Comparison of ENCODE assay signal across 10 cellular contexts in genomic region chrX:44914532-44915198, GRCh38. TPM values are rescaled to one million over a fixed set of nuclear protein-coding genes. Genes with fewer than 3 reads are reported as not detected.
DNase-seq lines count a peak whose midpoint lies in the region; ATAC-seq, FAIRE-seq and TF ChIP-seq lines count a peak whose summit lies in the region.
"Had no signal": no experiment of that assay in that cellular context is flagged by ENCODE, and none has a peak within 500 bp of the region (broad histone marks: within the 10 kb centered on the region; RNA-seq: fewer than 3 reads in every experiment).

No MANE protein-coding gene starts in this region.

- TF ChIP-seq EP300 in HepG2 (IDR thresholded peaks at IDR 0.05; ENCODE audit: low read depth in 2 of 2, low read length in 2 of 2) (no peak), HepG2 (CRISPR knock-in tag; IDR thresholded peaks at IDR 0.05; ENCODE audit: borderline replicate concordance) (no peak)

- 15% methylated on average over 2 of the region's 2 CpGs for WGBS in HepG2 (ENCODE audit: low lambda C conversion rate)

- POLR2A ChIA-PET in HepG2 (lab: Yijun Ruan, JAX), result interaction anchor here (0.9 to 2.2 kb wide), 5 partner anchors 10 to 42 kb away, joined by 3 to 13 read pairs (median 4); partner anchors contain the start of gene KDM6A

- H3K9ac ChIP-seq in HepG2 (ENCODE audit: insufficient read depth, low read depth, low read length), result peak overlapping the region; percentile 67

- H3K27me3 ChIP-seq in HepG2 (ENCODE audit: control insufficient read depth in 1 of 2, insufficient read depth in 2 of 2, low read length in 2 of 2), result no peaks in the 10 kb centered on the region

- H3K27me3 Mint-ChIP-seq in CD14-positive monocyte (ENCODE audit: low read depth in 3 of 3), result peaks cover 0 to 2% (median 0%) of the 10 kb centered on the region in 3 donors

- peak; percentile 94 for FAIRE-seq in RCC 7860 (lab: Jason Lieb, UNC)
- no peak for FAIRE-seq in HepG2 (lab: Jason Lieb, UNC)
- FAIRE-seq: frontal cortex had no signal

- peaks cover 39% of the 10 kb centered on the region for H3K4me1 Mint-ChIP-seq in CD14-positive monocyte

- H3K27ac Mint-ChIP-seq in CD14-positive monocyte, result peak overlapping the region in 3 of 7 donors; percentile 27 to 65 (median 46)

- no peaks in the 10 kb centered on the region for H3K36me3 ChIP-seq in HepG2 (replicated peaks in 1 of 2; ENCODE audit: control insufficient read depth in 1 of 2, insufficient read depth in 2 of 2, low read length in 2 of 2)

- H3K79me2 ChIP-seq in HepG2 (ENCODE audit: insufficient read depth, low read length), result peaks cover 68% of the 10 kb centered on the region

- H3K9me3 ChIP-seq in HepG2 (ENCODE audit: low read length), result no peaks in the 10 kb centered on the region

- no peaks in the 10 kb centered on the region for H4K20me1 ChIP-seq in HepG2 (ENCODE audit: insufficient read depth, low read length)

- TF ChIP-seq CTCF in HepG2 (CRISPR knock-in tag; IDR thresholded peaks at IDR 0.05) (no peak), CD14-positive monocyte (IDR thresholded peaks at IDR 0.05) (no peak)

- H3K4me1 ChIP-seq in HepG2 (ENCODE audit: insufficient read depth, low read length), result peaks cover 69% of the 10 kb centered on the region

- peak; percentile 25 for DNase-seq in HCEC 1CT
- peak; percentile 79 for DNase-seq in RCC 7860 (ENCODE audit: low spot score)
- DNase-seq in HepG2 (ENCODE audit: low spot score), result no peak
- DNase-seq in NCI-H1436 (lab: John Stamatoyannopoulos, UW), result no peak
- DNase-seq in Kasumi-1 (lab: John Stamatoyannopoulos, UW), result no peak
- DNase-seq in CD14-positive monocyte (ENCODE audit: low spot score), result no peak
- no peak for DNase-seq in RPMI8226
- DNase-seq: right cardiac atrium had no signal

- no peak for TF ChIP-seq POLR2A in HepG2 (IDR thresholded peaks at IDR 0.05; ENCODE audit: insufficient read depth in 1 of 2, low read depth in 2 of 2, low read length in 2 of 2)

- H3K4me3 Mint-ChIP-seq in CD14-positive monocyte, result no peak overlapping the region

- H3K9me3 Mint-ChIP-seq in CD14-positive monocyte, result peaks cover 0 to 9% (median 0%) of the 10 kb centered on the region in 7 donors

- TF ChIP-seq RAD21 in HepG2 (CRISPR knock-in tag; IDR thresholded peaks at IDR 0.05), result no peak

- peak overlapping the region; percentile 24 to 55 (median 48); a peak in 5 of 6 replicates for H3K4me3 ChIP-seq in HepG2 (replicated peaks in 1 of 3; ENCODE audit: insufficient read depth in 1 of 3, low read depth in 2 of 3, low read length in 3 of 3)

- peaks cover 2 to 8% of the 10 kb centered on the region in 2 donors for H3K36me3 Mint-ChIP-seq in CD14-positive monocyte

- peak overlapping the region; percentile 87 for H3K27ac ChIP-seq in HepG2 (ENCODE audit: extremely low read length, insufficient read depth, low read length)

- peak; percentile 69 for ATAC-seq in GM18499 (IDR thresholded peaks at IDR 0.05; ENCODE audit: insufficient read depth, unreplicated experiment)
- ATAC-seq in HepG2, result peak; percentile 30

- in situ Hi-C loops in HepG2 (cut with HindIII; ENCODE audit: extremely low pct_ligation_motif_present, low pct_unique_long_range_greater_than_20kb), result no loop called here

- intact Hi-C loops in HepG2 (cut with micrococcal nuclease; ENCODE audit: unreplicated experiment) (no loop called here), CD14-positive monocyte (cut with micrococcal nuclease) (loop anchor here in 1 of 2 donors (5.0 kb wide), 1 partner anchor 42 kb away; the partner anchor contains the start of gene KDM6A)

- BruUV-seq in HepG2 (replicated peaks; lab: Mats Ljungman, UMichigan), result TSS peak; percentile 95

- no peak overlapping the region for H2AFZ ChIP-seq in HepG2 (ENCODE audit: low read length)

- peak overlapping the region; percentile 73 for H3K4me2 ChIP-seq in HepG2 (ENCODE audit: low read depth, low read length)

- CTCF ChIA-PET in HepG2 (lab: Yijun Ruan, JAX; ENCODE audit: low intra/inter-chr PET ratio, low total read pairs), result no interaction called here

TF ChIP-seq in HepG2, 621 proteins besides CTCF, POLR2A, EP300 and RAD21:
- TF ChIP-seq ZNF503 (CRISPR knock-in tag; IDR thresholded peaks at IDR 0.05), result no peak
- 0 out of 2 replicates have a peak, but pooled peaks have one; percentile 7 for TF ChIP-seq IRF2 (CRISPR knock-in tag; IDR thresholded peaks at IDR 0.05)
- no peak for TF ChIP-seq MIER2 (CRISPR knock-in tag; IDR thresholded peaks at IDR 0.05)

RNA-seq across cellular contexts. Expression of gene KDM6A, which starts 41.7 kb away (rescaled TPM):
- total RNA-seq in HepG2 (2016; rRNA removed; fragmentation: Illumina TruSeq; extraction: Trizol), result 18.2 and 23.1 TPM in 2 replicates
- 2.7 and 3.0 TPM in 2 replicates for total RNA-seq in HepG2 (2016; cell fraction: cytosol; rRNA removed; fragmentation: Illumina TruSeq; extraction: Trizol; ENCODE audit: low read depth)
- total RNA-seq in HepG2 (2016; cell fraction: insoluble cytoplasmic fraction; rRNA removed; fragmentation: Illumina TruSeq; extraction: Trizol), result 17.0 and 20.8 TPM in 2 replicates
- total RNA-seq in HepG2 (2016; cell fraction: membrane; rRNA removed; fragmentation: Illumina TruSeq; extraction: Trizol), result 7.9 and 9.7 TPM in 2 replicates
- total RNA-seq in HepG2 (2016; cell fraction: nucleus; rRNA removed; fragmentation: Illumina TruSeq; extraction: Trizol), result 37.4 and 39.2 TPM in 2 replicates
- polyA plus RNA-seq in HepG2 (2011; rRNA removed) (15.7 and 16.7 TPM in 2 replicates), CD14-positive monocyte (10 to 100 TPM in 1 of 2 donors, 1 to 10 TPM in 1; 7.6 to 13.8 TPM)
- 9.4 and 11.1 TPM in 2 replicates for polyA plus RNA-seq in HepG2 (2011; cell fraction: cytosol; rRNA removed)
- polyA plus RNA-seq in HepG2 (2011; cell fraction: nucleus; rRNA removed), result 22.0 and 22.7 TPM in 2 replicates
- polyA plus RNA-seq in HepG2 (2012), result 15.3 and 16.9 TPM in 2 replicates
- polyA plus RNA-seq in HepG2 (2016; cell fraction: cytosol; fragmentation: Illumina TruSeq; extraction: Trizol; ENCODE audit: low read depth), result 0.28 and 0.36 TPM in 2 replicates
- 14.5 and 16.0 TPM in 2 replicates for polyA plus RNA-seq in HepG2 (2016; cell fraction: insoluble cytoplasmic fraction; fragmentation: Illumina TruSeq; extraction: Trizol; ENCODE audit: low read depth)
- 2.1 and 2.9 TPM in 2 replicates for polyA plus RNA-seq in HepG2 (2016; cell fraction: membrane; fragmentation: Illumina TruSeq; extraction: Trizol; ENCODE audit: low read depth)
- 34.7 and 43.7 TPM in 2 replicates for polyA plus RNA-seq in HepG2 (2016; cell fraction: nucleus; fragmentation: Illumina TruSeq; extraction: Trizol; ENCODE audit: insufficient read depth, low read depth)
- polyA minus RNA-seq in HepG2 (2011; rRNA and poly(A)+ RNA removed; ENCODE audit: low replicate concordance), result 37.7 and 71.1 TPM in 2 replicates
- polyA minus RNA-seq in HepG2 (2011; cell fraction: cytosol; rRNA and poly(A)+ RNA removed), result 13.8 and 17.6 TPM in 2 replicates
- polyA minus RNA-seq in HepG2 (2011; cell fraction: nucleus; rRNA and poly(A)+ RNA removed), result 81.7 and 86.5 TPM in 2 replicates

Comparison
In these comparisons a context has a peak if more than half of its experiments do, and no peak if none do; other contexts are left out.
1. DNase-seq: peak in HCEC 1CT (single experiment) and RCC 7860 (single experiment); none in HepG2 (single experiment), NCI-H1436 (single experiment), Kasumi-1 (0 of 2), CD14-positive monocyte (single experiment) and RPMI8226 (single experiment).